Comparison of ENCODE assay signal across 24 cellular contexts in the genomic region with DNA sequence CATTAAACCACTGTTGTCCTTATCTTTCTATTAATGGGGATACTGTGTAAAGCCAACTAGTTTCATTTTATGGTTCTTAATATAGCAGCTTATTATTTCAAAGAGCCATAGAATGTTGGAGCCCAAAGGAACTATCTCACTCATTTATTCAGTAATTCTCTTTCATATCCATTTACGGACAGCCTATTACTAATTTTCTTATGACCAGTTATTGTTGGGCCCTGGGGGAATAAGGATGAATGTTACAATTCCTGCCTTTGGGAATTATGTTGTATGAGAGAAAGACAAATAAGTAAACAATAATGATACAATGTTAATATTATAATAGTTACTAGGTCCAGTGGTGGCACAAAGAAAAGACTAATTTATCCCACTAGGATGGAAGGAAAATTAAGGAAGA. TPM values are rescaled to one million over a fixed set of nuclear protein-coding genes. Genes with fewer than 3 reads are reported as not detected.
DNase-seq lines count a peak whose midpoint lies in the region; ATAC-seq, FAIRE-seq and TF ChIP-seq lines count a peak whose summit lies in the region.
"Had no signal": no experiment of that assay in that cellular context is flagged by ENCODE, and none has a peak within 500 bp of the region (broad histone marks: within the 10 kb centered on the region; RNA-seq: fewer than 3 reads in every experiment).

No MANE protein-coding gene starts in this region.

- H3K9me3 ChIP-seq in HepG2 (ENCODE audit: low read length) (no peaks in the 10 kb centered on the region), right lobe of liver (no peaks in the 10 kb centered on the region), PC-3 (ENCODE audit: low read length) (no peaks in the 10 kb centered on the region)
- H3K9me3 ChIP-seq: A549; BLaER1 treated with 17β-estradiol and CSF1 and Interleukin-3, amounts not matched to agents 10 nM and 100 nM had no signal

- no peaks in the 10 kb centered on the region for H3K27me3 ChIP-seq in HepG2 (ENCODE audit: control insufficient read depth in 1 of 2, insufficient read depth in 2 of 2, low read length in 2 of 2)
- H3K27me3 ChIP-seq in right lobe of liver = no peaks in the 10 kb centered on the region
- H3K27me3 ChIP-seq in PC-3 (ENCODE audit: low read length) = no peaks in the 10 kb centered on the region
- H3K27me3 ChIP-seq: BLaER1 treated with 17β-estradiol and CSF1 and Interleukin-3, amounts not matched to agents 10 nM and 100 nM had no signal

- no peaks in the 10 kb centered on the region for H3F3A ChIP-seq in PC-3 (ENCODE audit: low read length, unreplicated experiment)

- no peak for TF ChIP-seq RAD21 in HepG2 (CRISPR knock-in tag; IDR thresholded peaks at IDR 0.05)

- DNase-seq in HepG2 (ENCODE audit: low spot score) (no peak), right lobe of liver (no peak), PC-3 (no peak), foreskin melanocyte (peak; percentile 94), NOMO-1 treated with DMSO at 0.1 percent for 48 hours (lab: John Stamatoyannopoulos, UW; ENCODE audit: unreplicated experiment) (no peak)
- DNase-seq: AML-193; CD4-positive, alpha-beta T cell; CD8-positive, alpha-beta T cell; COR-L47; DMS 273 treated with DMSO at 0.1 percent for 48 hours; DMS153; DMS53; DMS79; DND-41; EL; GDM1 had no signal

- no peak overlapping the region for H2AFZ ChIP-seq in HepG2 (ENCODE audit: low read length)
- H2AFZ ChIP-seq in PC-3 (ENCODE audit: low read length) = no peak overlapping the region

- H4K20me1 ChIP-seq in HepG2 (ENCODE audit: insufficient read depth, low read length) (no peaks in the 10 kb centered on the region), PC-3 (ENCODE audit: low read length) (no peaks in the 10 kb centered on the region)
- H4K20me1 ChIP-seq: BLaER1 treated with 17β-estradiol and CSF1 and Interleukin-3, amounts not matched to agents 10 nM and 100 nM had no signal

- TF ChIP-seq EP300 in HepG2 (IDR thresholded peaks at IDR 0.05; ENCODE audit: low read depth in 2 of 2, low read length in 2 of 2) = no peak
- no peak for TF ChIP-seq EP300 in HepG2 (CRISPR knock-in tag; IDR thresholded peaks at IDR 0.05; ENCODE audit: borderline replicate concordance)

- H3K27ac ChIP-seq in HepG2 (ENCODE audit: extremely low read length, insufficient read depth, low read length) (no peak overlapping the region), right lobe of liver (no peak overlapping the region), PC-3 (ENCODE audit: low read length) (no peak overlapping the region)
- H3K27ac ChIP-seq: 22Rv1; A549; BLaER1 treated with 17β-estradiol and CSF1 and Interleukin-3, amounts not matched to agents 10 nM and 100 nM; C4-2B had no signal

- ATAC-seq in HepG2 (no peak), right lobe of liver (no peak), PC-3 (no peak), HG02973 (IDR thresholded peaks at IDR 0.05; ENCODE audit: unreplicated experiment) (no peak)
- ATAC-seq: A549; CD8-positive, alpha-beta T cell; GM12878 had no signal

- H3K79me2 ChIP-seq in HepG2 (ENCODE audit: insufficient read depth, low read length) (no peaks in the 10 kb centered on the region), PC-3 (ENCODE audit: low read length) (no peaks in the 10 kb centered on the region)

- intact Hi-C loops in HepG2 (cut with micrococcal nuclease; ENCODE audit: unreplicated experiment) (no loop called here), right lobe of liver (cut with DNase I) (no loop called here), PC-3 (cut with micrococcal nuclease) (no loop called here)

- in situ Hi-C loops in HepG2 (cut with HindIII; ENCODE audit: extremely low pct_ligation_motif_present, low pct_unique_long_range_greater_than_20kb) = no loop called here

- TF ChIP-seq POLR2A in HepG2 (IDR thresholded peaks at IDR 0.05; ENCODE audit: insufficient read depth in 1 of 2, low read depth in 2 of 2, low read length in 2 of 2) (no peak), right lobe of liver (IDR thresholded peaks at IDR 0.05) (no peak)

- CTCF ChIA-PET in HepG2 (lab: Yijun Ruan, JAX; ENCODE audit: low intra/inter-chr PET ratio, low total read pairs) = no interaction called here
- CTCF ChIA-PET in PC-3 (lab: Charles Lee) = no interaction called here

- WGBS in HepG2 (ENCODE audit: low lambda C conversion rate) = 98% methylated on average over 1 of the region's 1 CpG
- WGBS in right lobe of liver (ENCODE audit: insufficient coverage, low coverage, low lambda C conversion rate, missing lambda C conversion rate) = 93% methylated on average over 1 of the region's 1 CpG

- TF ChIP-seq CTCF in HepG2 (CRISPR knock-in tag; IDR thresholded peaks at IDR 0.05) (no peak), right lobe of liver (IDR thresholded peaks at IDR 0.05) (no peak), PC-3 (conservative IDR thresholded peaks at IDR 0.05; ENCODE audit: low read depth, low read length) (no peak)

- H3K9ac ChIP-seq in HepG2 (ENCODE audit: insufficient read depth, low read depth, low read length) = no peak overlapping the region
- no peak overlapping the region for H3K9ac ChIP-seq in PC-3 (ENCODE audit: low read length)
- H3K9ac ChIP-seq: BLaER1 treated with 17β-estradiol and CSF1 and Interleukin-3, amounts not matched to agents 10 nM and 100 nM had no signal

- POLR2A ChIA-PET in HepG2 (lab: Yijun Ruan, JAX) (no interaction called here), PC-3 (lab: Charles Lee; ENCODE audit: unreplicated experiment) (no interaction called here)

- H3K36me3 ChIP-seq in HepG2 (replicated peaks in 1 of 2; ENCODE audit: control insufficient read depth in 1 of 2, insufficient read depth in 2 of 2, low read length in 2 of 2) = peaks cover 2 to 18% of the 10 kb centered on the region in 2 experiments
- peaks cover 0 to 28% (median 5%) of the 10 kb centered on the region in 4 donors for H3K36me3 ChIP-seq in right lobe of liver
- peaks cover 21% of the 10 kb centered on the region for H3K36me3 ChIP-seq in PC-3 (ENCODE audit: low read depth, low read length)

- H3K4me2 ChIP-seq in HepG2 (ENCODE audit: low read depth, low read length) (no peak overlapping the region), PC-3 (ENCODE audit: low read length) (no peak overlapping the region)
- H3K4me2 ChIP-seq: A549; BLaER1 treated with 17β-estradiol and CSF1 and Interleukin-3, amounts not matched to agents 10 nM and 100 nM had no signal

- no peaks in the 10 kb centered on the region for H3K9me2 ChIP-seq in PC-3 (replicated peaks; ENCODE audit: low read length)

- H3K4me1 ChIP-seq in HepG2 (ENCODE audit: insufficient read depth, low read length) = no peaks in the 10 kb centered on the region
- H3K4me1 ChIP-seq in right lobe of liver = no peaks in the 10 kb centered on the region
- no peaks in the 10 kb centered on the region for H3K4me1 ChIP-seq in PC-3 (ENCODE audit: insufficient read depth, low read length)
- H3K4me1 ChIP-seq: A549 had no signal

- no peak for FAIRE-seq in HepG2 (lab: Jason Lieb, UNC)
- FAIRE-seq: A549, GM12878, GM12892, GM18507 had no signal

- BruUV-seq in HepG2 (replicated peaks; lab: Mats Ljungman, UMichigan) (TSS peak; percentile 34), PC-3 (replicated peaks; lab: Mats Ljungman, UMichigan) (TSS peak; percentile 13)

- H3K4me3 ChIP-seq in HepG2 (replicated peaks in 1 of 3; ENCODE audit: insufficient read depth in 1 of 3, low read depth in 2 of 3, low read length in 3 of 3) = no peak overlapping the region
- no peak overlapping the region for H3K4me3 ChIP-seq in right lobe of liver
- no peak overlapping the region for H3K4me3 ChIP-seq in PC-3 (ENCODE audit: low read length)
- H3K4me3 ChIP-seq: A549; BLaER1 treated with 17β-estradiol and CSF1 and Interleukin-3, amounts not matched to agents 10 nM and 100 nM; GM12878 had no signal

RNA-seq across cellular contexts. Expression of gene AAMDC, which starts 52.4 kb away (rescaled TPM):
- total RNA-seq in HepG2 (2016; rRNA removed; fragmentation: Illumina TruSeq; extraction: Trizol) (35.6 and 49.5 TPM in 2 replicates), right lobe of liver (10 to 100 TPM; 10.4 to 19.2 (median 14.5) TPM), PC-3 (2014; rRNA removed) (14.4 and 18.0 TPM in 2 replicates)
- 10.1 and 11.6 TPM in 2 replicates for total RNA-seq in HepG2 (2016; cell fraction: cytosol; rRNA removed; fragmentation: Illumina TruSeq; extraction: Trizol; ENCODE audit: low read depth)
- 42.2 and 52.7 TPM in 2 replicates for total RNA-seq in HepG2 (2016; cell fraction: insoluble cytoplasmic fraction; rRNA removed; fragmentation: Illumina TruSeq; extraction: Trizol)
- 15.8 and 15.9 TPM in 2 replicates for total RNA-seq in HepG2 (2016; cell fraction: membrane; rRNA removed; fragmentation: Illumina TruSeq; extraction: Trizol)
- 15.3 and 17.8 TPM in 2 replicates for total RNA-seq in HepG2 (2016; cell fraction: nucleus; rRNA removed; fragmentation: Illumina TruSeq; extraction: Trizol)
- 16.7 and 18.1 TPM in 2 replicates for polyA plus RNA-seq in HepG2 (2011; rRNA removed)
- polyA plus RNA-seq in HepG2 (2011; cell fraction: cytosol; rRNA removed) = 15.8 and 23.8 TPM in 2 replicates
- 2.3 and 6.5 TPM in 2 replicates for polyA plus RNA-seq in HepG2 (2011; cell fraction: nucleus; rRNA removed)
- 39.1 and 47.5 TPM in 2 replicates for polyA plus RNA-seq in HepG2 (2012)
- 10.6 and 15.3 TPM in 2 replicates for polyA plus RNA-seq in HepG2 (2016; cell fraction: cytosol; fragmentation: Illumina TruSeq; extraction: Trizol; ENCODE audit: low read depth)
- polyA plus RNA-seq in HepG2 (2016; cell fraction: insoluble cytoplasmic fraction; fragmentation: Illumina TruSeq; extraction: Trizol; ENCODE audit: low read depth) = 58.7 and 59.1 TPM in 2 replicates
- 13.9 and 15.2 TPM in 2 replicates for polyA plus RNA-seq in HepG2 (2016; cell fraction: membrane; fragmentation: Illumina TruSeq; extraction: Trizol; ENCODE audit: low read depth)
- polyA plus RNA-seq in HepG2 (2016; cell fraction: nucleus; fragmentation: Illumina TruSeq; extraction: Trizol; ENCODE audit: insufficient read depth, low read depth) = 27.6 and 29.3 TPM in 2 replicates
- polyA minus RNA-seq in HepG2 (2011; rRNA and poly(A)+ RNA removed; ENCODE audit: low replicate concordance) = 4.0 TPM in 1 of 2 replicates, not detected in the other
- 2.5 and 5.3 TPM in 2 replicates for polyA minus RNA-seq in HepG2 (2011; cell fraction: cytosol; rRNA and poly(A)+ RNA removed)
- polyA minus RNA-seq in HepG2 (2011; cell fraction: nucleus; rRNA and poly(A)+ RNA removed) = 9.6 and 9.8 TPM in 2 replicates

RNA-seq across cellular contexts. Expression of gene RSF1, which starts 52.8 kb away (rescaled TPM):
- total RNA-seq in HepG2 (2016; rRNA removed; fragmentation: Illumina TruSeq; extraction: Trizol) (33.1 and 47.7 TPM in 2 replicates), right lobe of liver (10 to 100 TPM in 5 of 6 experiments, 1 to 10 TPM in 1; 8.4 to 23.0 (median 20.6) TPM), PC-3 (2014; rRNA removed) (30.0 and 58.7 TPM in 2 replicates)
- total RNA-seq in HepG2 (2016; cell fraction: cytosol; rRNA removed; fragmentation: Illumina TruSeq; extraction: Trizol; ENCODE audit: low read depth) = 57.2 and 60.7 TPM in 2 replicates
- 28.3 and 41.6 TPM in 2 replicates for total RNA-seq in HepG2 (2016; cell fraction: insoluble cytoplasmic fraction; rRNA removed; fragmentation: Illumina TruSeq; extraction: Trizol)
- 26.4 and 26.7 TPM in 2 replicates for total RNA-seq in HepG2 (2016; cell fraction: membrane; rRNA removed; fragmentation: Illumina TruSeq; extraction: Trizol)
- total RNA-seq in HepG2 (2016; cell fraction: nucleus; rRNA removed; fragmentation: Illumina TruSeq; extraction: Trizol) = 32.0 and 45.6 TPM in 2 replicates
- 6.3 and 15.5 TPM in 2 replicates for polyA plus RNA-seq in HepG2 (2011; rRNA removed)
- polyA plus RNA-seq in HepG2 (2011; cell fraction: cytosol; rRNA removed) = 6.3 and 10.1 TPM in 2 replicates
- 9.8 and 13.7 TPM in 2 replicates for polyA plus RNA-seq in HepG2 (2011; cell fraction: nucleus; rRNA removed)
- polyA plus RNA-seq in HepG2 (2012) = 24.8 and 29.0 TPM in 2 replicates
- 4.1 and 4.2 TPM in 2 replicates for polyA plus RNA-seq in HepG2 (2016; cell fraction: cytosol; fragmentation: Illumina TruSeq; extraction: Trizol; ENCODE audit: low read depth)
- 20.8 and 24.1 TPM in 2 replicates for polyA plus RNA-seq in HepG2 (2016; cell fraction: insoluble cytoplasmic fraction; fragmentation: Illumina TruSeq; extraction: Trizol; ENCODE audit: low read depth)
- 5.3 and 6.9 TPM in 2 replicates for polyA plus RNA-seq in HepG2 (2016; cell fraction: membrane; fragmentation: Illumina TruSeq; extraction: Trizol; ENCODE audit: low read depth)
- 12.8 and 21.0 TPM in 2 replicates for polyA plus RNA-seq in HepG2 (2016; cell fraction: nucleus; fragmentation: Illumina TruSeq; extraction: Trizol; ENCODE audit: insufficient read depth, low read depth)
- polyA minus RNA-seq in HepG2 (2011; rRNA and poly(A)+ RNA removed; ENCODE audit: low replicate concordance) = 11.2 and 17.7 TPM in 2 replicates
- polyA minus RNA-seq in HepG2 (2011; cell fraction: cytosol; rRNA and poly(A)+ RNA removed) = 17.1 and 20.1 TPM in 2 replicates
- polyA minus RNA-seq in HepG2 (2011; cell fraction: nucleus; rRNA and poly(A)+ RNA removed) = 43.6 and 49.4 TPM in 2 replicates
